Comparison of ENCODE assay signal across 1 cellular context in the genomic region with DNA sequence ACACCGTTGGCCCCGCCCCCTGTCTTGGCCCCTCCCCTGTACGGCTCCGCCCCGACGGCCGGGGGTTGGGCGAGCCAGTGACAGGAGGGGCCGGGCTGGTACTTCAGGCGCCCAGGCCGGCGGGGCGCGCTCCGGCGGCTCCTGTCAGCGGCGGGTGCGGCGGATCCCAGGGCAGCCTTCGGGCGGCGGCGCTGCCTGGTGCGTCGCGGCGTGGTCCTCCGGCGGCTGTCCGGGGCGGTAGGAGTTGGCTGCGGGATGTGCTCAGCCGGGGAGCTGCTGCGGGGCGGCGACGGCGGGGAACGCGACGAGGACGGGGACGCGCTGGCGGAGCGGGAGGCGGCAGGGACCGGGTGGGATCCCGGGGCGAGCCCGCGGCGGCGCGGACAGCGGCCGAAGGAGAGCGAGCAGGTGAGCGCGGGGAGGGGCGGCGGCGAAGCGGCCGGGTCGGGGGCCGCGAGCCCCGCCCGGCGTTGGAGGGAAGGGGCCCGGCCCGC.
TF ChIP-seq lines count a peak whose summit lies in the region.

Gene FAM241A, plus strand, starts transcription at position 129 of the 494 bp plus-strand sequence. Its CDS starts 127 bp downstream, at position 256.

TF ChIP-seq in GM12878, 131 proteins besides CTCF, POLR2A, EP300 and RAD21 (continued from another document):
- TF ChIP-seq, protein P1, sequence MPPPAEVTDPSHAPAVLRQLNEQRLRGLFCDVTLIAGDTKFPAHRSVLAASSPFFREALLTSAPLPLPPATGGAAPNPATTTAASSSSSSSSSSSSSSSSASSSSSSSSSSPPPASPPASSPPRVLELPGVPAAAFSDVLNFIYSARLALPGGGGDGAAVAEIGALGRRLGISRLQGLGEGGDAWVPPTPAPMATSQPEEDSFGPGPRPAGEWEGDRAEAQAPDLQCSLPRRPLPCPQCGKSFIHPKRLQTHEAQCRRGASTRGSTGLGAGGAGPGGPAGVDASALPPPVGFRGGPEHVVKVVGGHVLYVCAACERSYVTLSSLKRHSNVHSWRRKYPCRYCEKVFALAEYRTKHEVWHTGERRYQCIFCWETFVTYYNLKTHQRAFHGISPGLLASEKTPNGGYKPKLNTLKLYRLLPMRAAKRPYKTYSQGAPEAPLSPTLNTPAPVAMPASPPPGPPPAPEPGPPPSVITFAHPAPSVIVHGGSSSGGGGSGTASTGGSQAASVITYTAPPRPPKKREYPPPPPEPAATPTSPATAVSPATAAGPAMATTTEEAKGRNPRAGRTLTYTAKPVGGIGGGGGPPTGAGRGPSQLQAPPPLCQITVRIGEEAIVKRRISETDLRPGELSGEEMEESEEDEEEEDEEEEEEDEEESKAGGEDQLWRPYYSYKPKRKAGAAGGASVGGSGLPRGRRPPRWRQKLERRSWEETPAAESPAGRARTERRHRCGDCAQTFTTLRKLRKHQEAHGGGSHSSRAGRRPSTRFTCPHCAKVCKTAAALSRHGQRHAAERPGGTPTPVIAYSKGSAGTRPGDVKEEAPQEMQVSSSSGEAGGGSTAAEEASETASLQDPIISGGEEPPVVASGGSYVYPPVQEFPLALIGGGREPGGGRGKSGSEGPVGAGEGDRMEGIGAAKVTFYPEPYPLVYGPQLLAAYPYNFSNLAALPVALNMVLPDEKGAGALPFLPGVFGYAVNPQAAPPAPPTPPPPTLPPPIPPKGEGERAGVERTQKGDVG (CRISPR knock-in tag; IDR thresholded peaks at IDR 0.05) = no peak
- TF ChIP-seq SRF (IDR thresholded peaks at IDR 0.05; ENCODE audit: low read depth in 2 of 2, low read length in 2 of 2) (no peak), SMAD1 (IDR thresholded peaks at IDR 0.05; ENCODE audit: low read depth, partially characterized antibody) (no peak), DPF2 (IDR thresholded peaks at IDR 0.05) (peak; percentile 60), WRNIP1 (IDR thresholded peaks at IDR 0.05; ENCODE audit: borderline replicate concordance, low read depth, low read length) (no peak), EZH2 (IDR thresholded peaks at IDR 0.05; ENCODE audit: borderline replicate concordance, control insufficient read depth, low read depth, low read length) (no peak), YY1 (IDR thresholded peaks at IDR 0.05; ENCODE audit: low read depth, low read length) (no peak), KDM1A (IDR thresholded peaks at IDR 0.05; ENCODE audit: borderline replicate concordance) (no peak), EED (IDR thresholded peaks at IDR 0.05; ENCODE audit: low read depth) (no peak), SMC3 (IDR thresholded peaks at IDR 0.05; ENCODE audit: borderline replicate concordance, low read length) (no peak), ZSCAN29 (IDR thresholded peaks at IDR 0.05) (no peak), KLF5 (IDR thresholded peaks at IDR 0.05; ENCODE audit: partially characterized antibody) (no peak), LARP7 (IDR thresholded peaks at IDR 0.05) (peak; percentile 92), TCF12 (IDR thresholded peaks at IDR 0.05; ENCODE audit: low read depth, low read length) (no peak), SIX5 (IDR thresholded peaks at IDR 0.05; ENCODE audit: low read depth, low read length, severe bottlenecking) (no peak), IRF5 (IDR thresholded peaks at IDR 0.05; ENCODE audit: borderline replicate concordance) (no peak), USF2 (IDR thresholded peaks at IDR 0.05; ENCODE audit: borderline replicate concordance, low read depth, low read length) (no peak)
- TF ChIP-seq, protein P2, sequence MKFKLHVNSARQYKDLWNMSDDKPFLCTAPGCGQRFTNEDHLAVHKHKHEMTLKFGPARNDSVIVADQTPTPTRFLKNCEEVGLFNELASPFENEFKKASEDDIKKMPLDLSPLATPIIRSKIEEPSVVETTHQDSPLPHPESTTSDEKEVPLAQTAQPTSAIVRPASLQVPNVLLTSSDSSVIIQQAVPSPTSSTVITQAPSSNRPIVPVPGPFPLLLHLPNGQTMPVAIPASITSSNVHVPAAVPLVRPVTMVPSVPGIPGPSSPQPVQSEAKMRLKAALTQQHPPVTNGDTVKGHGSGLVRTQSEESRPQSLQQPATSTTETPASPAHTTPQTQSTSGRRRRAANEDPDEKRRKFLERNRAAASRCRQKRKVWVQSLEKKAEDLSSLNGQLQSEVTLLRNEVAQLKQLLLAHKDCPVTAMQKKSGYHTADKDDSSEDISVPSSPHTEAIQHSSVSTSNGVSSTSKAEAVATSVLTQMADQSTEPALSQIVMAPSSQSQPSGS (IDR thresholded peaks at IDR 0.05; ENCODE audit: low read length) = no peak
- TF ChIP-seq, protein P3, sequence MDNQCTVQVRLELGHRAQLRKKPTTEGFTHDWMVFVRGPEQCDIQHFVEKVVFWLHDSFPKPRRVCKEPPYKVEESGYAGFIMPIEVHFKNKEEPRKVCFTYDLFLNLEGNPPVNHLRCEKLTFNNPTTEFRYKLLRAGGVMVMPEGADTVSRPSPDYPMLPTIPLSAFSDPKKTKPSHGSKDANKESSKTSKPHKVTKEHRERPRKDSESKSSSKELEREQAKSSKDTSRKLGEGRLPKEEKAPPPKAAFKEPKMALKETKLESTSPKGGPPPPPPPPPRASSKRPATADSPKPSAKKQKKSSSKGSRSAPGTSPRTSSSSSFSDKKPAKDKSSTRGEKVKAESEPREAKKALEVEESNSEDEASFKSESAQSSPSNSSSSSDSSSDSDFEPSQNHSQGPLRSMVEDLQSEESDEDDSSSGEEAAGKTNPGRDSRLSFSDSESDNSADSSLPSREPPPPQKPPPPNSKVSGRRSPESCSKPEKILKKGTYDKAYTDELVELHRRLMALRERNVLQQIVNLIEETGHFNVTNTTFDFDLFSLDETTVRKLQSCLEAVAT (IDR thresholded peaks at IDR 0.05) = no peak
- TF ChIP-seq, protein P4, sequence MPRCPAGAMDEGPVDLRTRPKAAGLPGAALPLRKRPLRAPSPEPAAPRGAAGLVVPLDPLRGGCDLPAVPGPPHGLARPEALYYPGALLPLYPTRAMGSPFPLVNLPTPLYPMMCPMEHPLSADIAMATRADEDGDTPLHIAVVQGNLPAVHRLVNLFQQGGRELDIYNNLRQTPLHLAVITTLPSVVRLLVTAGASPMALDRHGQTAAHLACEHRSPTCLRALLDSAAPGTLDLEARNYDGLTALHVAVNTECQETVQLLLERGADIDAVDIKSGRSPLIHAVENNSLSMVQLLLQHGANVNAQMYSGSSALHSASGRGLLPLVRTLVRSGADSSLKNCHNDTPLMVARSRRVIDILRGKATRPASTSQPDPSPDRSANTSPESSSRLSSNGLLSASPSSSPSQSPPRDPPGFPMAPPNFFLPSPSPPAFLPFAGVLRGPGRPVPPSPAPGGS (IDR thresholded peaks at IDR 0.05; ENCODE audit: borderline replicate concordance, insufficient read depth, low read depth, low read length, poor library complexity, severe bottlenecking) = no peak
